In genomic region chr10:49749144-49749543, GRCh38 we compare ENCODE assay signal across 16 cellular contexts. TPM values are rescaled to one million over a fixed set of nuclear protein-coding genes. Genes with fewer than 3 reads are reported as not detected.
A peak's percentile ranks its signal among the peaks of the same experiment; 100 is the strongest.
DNase-seq lines count a peak whose midpoint lies in the region; ATAC-seq and TF ChIP-seq lines count a peak whose summit lies in the region.
"Had no signal": no experiment of that assay in that cellular context is flagged by ENCODE, and none has a peak within 500 bp of the region (broad histone marks: within the 10 kb centered on the region; RNA-seq: fewer than 3 reads in every experiment).

No MANE protein-coding gene starts in this region.

- H3K79me2 ChIP-seq in Karpas-422 (ENCODE audit: low read length), result no peaks in the 10 kb centered on the region

- H3K36me3 Mint-ChIP-seq in activated CD8-positive, alpha-beta T cell treated with anti-CD3 and anti-CD28 coated beads, Interleukin-2, amount 10 ng/mL, durations not matched to agents 7 days and 5 days (ENCODE audit: low read depth), result no peaks in the 10 kb centered on the region
- no peaks in the 10 kb centered on the region for H3K36me3 Mint-ChIP-seq in activated CD8-positive, alpha-beta T cell treated with anti-CD3 and anti-CD28 coated beads for 36 hours (ENCODE audit: low read depth)
- H3K36me3 Mint-ChIP-seq: CD14-positive monocyte; CD8-positive, alpha-beta T cell had no signal

- in situ Hi-C loops in GM13976 (cut with MboI; ENCODE audit: low sequenced_read_pairs, unreplicated experiment), result no loop called here

- H3K9me3 ChIP-seq in Karpas-422 (ENCODE audit: low read length), result no peaks in the 10 kb centered on the region

- no peaks in the 10 kb centered on the region for H3K27me3 ChIP-seq in Karpas-422 (ENCODE audit: low read length)

- no peaks in the 10 kb centered on the region for H3K4me1 ChIP-seq in Karpas-422 (ENCODE audit: low read length)

- POLR2A ChIA-PET in activated CD8-positive, alpha-beta T cell treated with anti-CD3 and anti-CD28 coated beads, Interleukin-2, amount 10 ng/mL, durations not matched to agents 7 days and 5 days (lab: Charles Lee), result no interaction called here
- POLR2A ChIA-PET in activated CD8-positive, alpha-beta T cell treated with anti-CD3 and anti-CD28 coated beads for 36 hours (lab: Charles Lee), result no interaction called here

- ATAC-seq in activated CD8-positive, alpha-beta T cell treated with anti-CD3 and anti-CD28 coated beads, Interleukin-2, amount 10 ng/mL, durations not matched to agents 7 days and 5 days, result no peak
- ATAC-seq in activated CD8-positive, alpha-beta T cell treated with anti-CD3 and anti-CD28 coated beads for 36 hours, result no peak
- ATAC-seq: CD8-positive, alpha-beta T cell had no signal

- H3K27me3 Mint-ChIP-seq in activated CD8-positive, alpha-beta T cell treated with anti-CD3 and anti-CD28 coated beads, Interleukin-2, amount 10 ng/mL, durations not matched to agents 7 days and 5 days (ENCODE audit: low read depth), result peaks cover 3% of the 10 kb centered on the region
- peaks cover 7% of the 10 kb centered on the region for H3K27me3 Mint-ChIP-seq in activated CD8-positive, alpha-beta T cell treated with anti-CD3 and anti-CD28 coated beads for 36 hours

- H4K20me1 ChIP-seq in Karpas-422 (ENCODE audit: insufficient read depth, low read depth, low read length), result no peaks in the 10 kb centered on the region

- intact Hi-C loops in activated CD8-positive, alpha-beta T cell treated with anti-CD3 and anti-CD28 coated beads for 36 hours (cut with micrococcal nuclease), result loop anchor here (10.0 kb wide), 1 partner anchor 154 kb away; no protein-coding TSS in a partner anchor

- no peaks in the 10 kb centered on the region for H3K9me2 ChIP-seq in Karpas-422 (replicated peaks; ENCODE audit: insufficient read depth, low read length)

- H3K4me1 Mint-ChIP-seq in activated CD8-positive, alpha-beta T cell treated with anti-CD3 and anti-CD28 coated beads, Interleukin-2, amount 10 ng/mL, durations not matched to agents 7 days and 5 days (ENCODE audit: low read depth), result no peaks in the 10 kb centered on the region
- H3K4me1 Mint-ChIP-seq in activated CD8-positive, alpha-beta T cell treated with anti-CD3 and anti-CD28 coated beads for 36 hours (ENCODE audit: low read depth), result no peaks in the 10 kb centered on the region
- H3K4me1 Mint-ChIP-seq: CD14-positive monocyte had no signal

- no peak overlapping the region for H3K27ac Mint-ChIP-seq in activated CD8-positive, alpha-beta T cell treated with anti-CD3 and anti-CD28 coated beads, Interleukin-2, amount 10 ng/mL, durations not matched to agents 7 days and 5 days
- H3K27ac Mint-ChIP-seq in activated CD8-positive, alpha-beta T cell treated with anti-CD3 and anti-CD28 coated beads for 36 hours, result no peak overlapping the region
- H3K27ac Mint-ChIP-seq: CD8-positive, alpha-beta T cell had no signal

- no peak for TF ChIP-seq CTCF in activated CD8-positive, alpha-beta T cell treated with anti-CD3 and anti-CD28 coated beads for 36 hours (IDR thresholded peaks at IDR 0.05)
- TF ChIP-seq CTCF in GM13976 (IDR thresholded peaks at IDR 0.05; ENCODE audit: borderline replicate concordance, control extremely low read depth, extremely low read depth, insufficient read depth, missing control alignments), result no peak

- no peak overlapping the region for H3K4me2 ChIP-seq in Karpas-422 (ENCODE audit: low read depth, low read length, poor library complexity, severe bottlenecking)

- H3K9ac ChIP-seq in Karpas-422 (ENCODE audit: low read length), result no peak overlapping the region
- H3K9ac ChIP-seq: GM23248 had no signal

- CTCF ChIA-PET in activated CD8-positive, alpha-beta T cell treated with anti-CD3 and anti-CD28 coated beads, Interleukin-2, amount 10 ng/mL, durations not matched to agents 7 days and 5 days (lab: Charles Lee), result no interaction called here
- CTCF ChIA-PET in activated CD8-positive, alpha-beta T cell treated with anti-CD3 and anti-CD28 coated beads for 36 hours (lab: Charles Lee), result no interaction called here

- no peaks in the 10 kb centered on the region for H3K36me3 ChIP-seq in Karpas-422 (ENCODE audit: insufficient read depth, low read length)

- H2AFZ ChIP-seq in Karpas-422 (ENCODE audit: low read length), result no peak overlapping the region
- H2AFZ ChIP-seq: GM23248 had no signal

- peak; percentile 1 for DNase-seq in activated CD8-positive, alpha-beta T cell treated with anti-CD3 and anti-CD28 coated beads, Interleukin-2, amount 10 ng/mL, durations not matched to agents 7 days and 5 days
- no peak for DNase-seq in activated CD8-positive, alpha-beta T cell treated with anti-CD3 and anti-CD28 coated beads for 36 hours
- DNase-seq in GM13976 (ENCODE audit: low spot score), result peak; percentile 22
- peak; percentile 37 for DNase-seq in islet precursor cell
- peak; percentile 43 for DNase-seq in mesenteric fat pad (ENCODE audit: low spot score)
- no peak for DNase-seq in Karpas-422
- no peak for DNase-seq in inferior parietal cortex (ENCODE audit: extremely low spot score)
- DNase-seq: CD8-positive, alpha-beta T cell; COR-L47; DMS153; DND-41; GDM1; GM23248; IMR-90 had no signal

- no peaks in the 10 kb centered on the region for H3K9me3 Mint-ChIP-seq in activated CD8-positive, alpha-beta T cell treated with anti-CD3 and anti-CD28 coated beads, Interleukin-2, amount 10 ng/mL, durations not matched to agents 7 days and 5 days (ENCODE audit: insufficient read depth)
- H3K9me3 Mint-ChIP-seq in activated CD8-positive, alpha-beta T cell treated with anti-CD3 and anti-CD28 coated beads for 36 hours, result no peaks in the 10 kb centered on the region
- H3K9me3 Mint-ChIP-seq: CD8-positive, alpha-beta T cell had no signal

- no peak overlapping the region for H3K27ac ChIP-seq in Karpas-422 (ENCODE audit: low read length)
- H3K27ac ChIP-seq: 22Rv1, GM23248 had no signal

- no peak overlapping the region for H3K4me3 Mint-ChIP-seq in activated CD8-positive, alpha-beta T cell treated with anti-CD3 and anti-CD28 coated beads, Interleukin-2, amount 10 ng/mL, durations not matched to agents 7 days and 5 days
- no peak overlapping the region for H3K4me3 Mint-ChIP-seq in activated CD8-positive, alpha-beta T cell treated with anti-CD3 and anti-CD28 coated beads for 36 hours
- H3K4me3 Mint-ChIP-seq: CD14-positive monocyte; CD8-positive, alpha-beta T cell had no signal

- no peak overlapping the region for H3K4me3 ChIP-seq in Karpas-422 (ENCODE audit: low read length)
- H3K4me3 ChIP-seq: GM23248 had no signal

RNA-seq across cellular contexts. Expression of gene OGDHL, which starts 13.0 kb away (rescaled TPM):
- total RNA-seq in activated CD8-positive, alpha-beta T cell treated with anti-CD3 and anti-CD28 coated beads, Interleukin-2, amount 10 ng/mL, durations not matched to agents 7 days and 5 days, result under 1 TPM in 1 of 2 experiments, not detected in 1; 0.10 TPM
- under 1 TPM; 0.40 to 0.68 TPM for total RNA-seq in activated CD8-positive, alpha-beta T cell treated with anti-CD3 and anti-CD28 coated beads for 36 hours
- not detected for total RNA-seq in mesenteric fat pad
- total RNA-seq in Karpas-422 (2014; rRNA removed; shearing (Covaris generic); ENCODE audit: low replicate concordance), result 0.75 and 1.8 TPM in 2 replicates
- total RNA-seq: GM23248 had no signal

Comparison
In these comparisons a context has a peak if more than half of its experiments do, and no peak if none do; other contexts are left out.
1. DNase-seq: peak in activated CD8-positive, alpha-beta T cell treated with anti-CD3 and anti-CD28 coated beads, Interleukin-2, amount 10 ng/mL, durations not matched to agents 7 days and 5 days (single experiment), GM13976 (single experiment), islet precursor cell (single experiment) and mesenteric fat pad (single experiment); none in activated CD8-positive, alpha-beta T cell treated with anti-CD3 and anti-CD28 coated beads for 36 hours (single experiment), Karpas-422 (single experiment) and inferior parietal cortex (single experiment).